ENCODE assay signal across 8 cellular contexts in genomic region chr9:129111762-129112151, GRCh38. TPM values are rescaled to one million over a fixed set of nuclear protein-coding genes. Genes with fewer than 3 reads are reported as not detected.
DNase-seq lines count a peak whose midpoint lies in the region; ATAC-seq, FAIRE-seq and TF ChIP-seq lines count a peak whose summit lies in the region.

No MANE protein-coding gene starts in this region.

- no peak for ATAC-seq in naive thymus-derived CD8-positive, alpha-beta T cell

- no peak for TF ChIP-seq CTCF in GM13977 (IDR thresholded peaks at IDR 0.05; ENCODE audit: extremely low read depth, insufficient read depth, missing control alignments)

- H3K4me1 Mint-ChIP-seq in naive thymus-derived CD8-positive, alpha-beta T cell = peaks cover 14 to 44% (median 41%) of the 10 kb centered on the region in 4 donors

- POLR2A ChIA-PET in naive thymus-derived CD8-positive, alpha-beta T cell (lab: Charles Lee) = interaction anchor here (0.6 to 1.7 kb wide), 6 partner anchors 13 to 514 kb away, joined by 3 to 7 read pairs (median 4); partner anchors contain the start of genes NTMT1 and SH3GLB2

- H3K27me3 Mint-ChIP-seq in naive thymus-derived CD8-positive, alpha-beta T cell = no peaks in the 10 kb centered on the region

- DNase-seq in A172 (ENCODE audit: low spot score) = peak; percentile 62
- DNase-seq in GM13977 (ENCODE audit: low spot score) = peak; percentile 67
- peak; percentile 43 for DNase-seq in NCI-H146 (lab: John Stamatoyannopoulos, UW)
- DNase-seq in activated CD8-positive, alpha-beta memory T cell treated with anti-CD3 and anti-CD28 coated beads, Interleukin-2, amount 50 U/mL, for 4 hours = peak; percentile 33
- peak; percentile 56 for DNase-seq in fibroblast of gingiva (ENCODE audit: low read depth)
- DNase-seq in naive thymus-derived CD8-positive, alpha-beta T cell = peak in 3 of 10 donors; percentile 19 to 62 (median 22)
- peak; percentile 49 for DNase-seq in urothelium cell line (ENCODE audit: low spot score)
- DNase-seq in middle frontal gyrus (ENCODE audit: extremely low spot score, low spot score) = no peak

- no peaks in the 10 kb centered on the region for H3K9me3 Mint-ChIP-seq in naive thymus-derived CD8-positive, alpha-beta T cell

- peak overlapping the region; percentile 86 to 97 (median 92) for H3K4me3 Mint-ChIP-seq in naive thymus-derived CD8-positive, alpha-beta T cell

- no peak for FAIRE-seq in urothelium cell line (lab: Jason Lieb, UNC)

- H3K27ac Mint-ChIP-seq in naive thymus-derived CD8-positive, alpha-beta T cell = peak overlapping the region; percentile 43 to 96 (median 88)

- in situ Hi-C loops in GM13977 (cut with MboI; ENCODE audit: low pct_unique_long_range_greater_than_20kb, low sequenced_read_pairs, unreplicated experiment) = no loop called here

- H3K36me3 Mint-ChIP-seq in naive thymus-derived CD8-positive, alpha-beta T cell = peaks cover 0 to 2% (median 0%) of the 10 kb centered on the region in 3 donors

RNA-seq across cellular contexts. Expression of gene PTPA, which starts 0.5 kb away (rescaled TPM):
- total RNA-seq in A172 (2014; rRNA removed; shearing (Covaris generic)) = 150 and 174 TPM in 2 replicates
- total RNA-seq in naive thymus-derived CD8-positive, alpha-beta T cell = 10 to 100 TPM; 59.7 to 60.6 TPM
- polyA plus RNA-seq in naive thymus-derived CD8-positive, alpha-beta T cell = 10 to 100 TPM; 13.7 to 15.5 (median 14.2) TPM

RNA-seq across cellular contexts. Expression of gene CRAT, which starts 1.2 kb away (rescaled TPM):
- 52.7 and 69.4 TPM in 2 replicates for total RNA-seq in A172 (2014; rRNA removed; shearing (Covaris generic))
- 10 to 100 TPM; 10.9 to 11.3 TPM for total RNA-seq in naive thymus-derived CD8-positive, alpha-beta T cell
- 10 to 100 TPM; 10.7 to 15.5 (median 11.9) TPM for polyA plus RNA-seq in naive thymus-derived CD8-positive, alpha-beta T cell

RNA-seq across cellular contexts. Expression of gene DOLPP1, which starts 30.8 kb away (rescaled TPM):
- total RNA-seq in A172 (2014; rRNA removed; shearing (Covaris generic)) = 20.4 and 22.1 TPM in 2 replicates
- total RNA-seq in naive thymus-derived CD8-positive, alpha-beta T cell = 10 to 100 TPM in 1 of 2 experiments, 1 to 10 TPM in 1; 9.5 to 11.1 TPM
- polyA plus RNA-seq in naive thymus-derived CD8-positive, alpha-beta T cell = 1 to 10 TPM; 5.7 to 7.9 (median 7.1) TPM
